ENCODE assay signal across 22 cellular contexts in genomic region chr11:13310443-13310842, GRCh38.
"Had no signal": no experiment of that assay in that cellular context is flagged by ENCODE, and none has a peak within 500 bp of the region (broad histone marks: within the 10 kb centered on the region; RNA-seq: fewer than 3 reads in every experiment).

No MANE protein-coding gene starts in this region.

- ATAC-seq: activated CD4-positive, CD25-positive, alpha-beta regulatory T cell treated with anti-CD3 and anti-CD28 coated beads, Interleukin-2, amount 50 U/mL, for 24 hours; naive thymus-derived CD4-positive, alpha-beta T cell; right cardiac atrium; stimulated activated naive CD8-positive, alpha-beta T cell treated with anti-CD3 and anti-CD28 coated beads, Interleukin-15, Interleukin-2, amounts not matched to agents 100 U/mL and 50 U/mL, for 24 hours had no signal

- H3K36me3 Mint-ChIP-seq: neural progenitor cell had no signal

- H3K27ac Mint-ChIP-seq: activated naive CD4-positive, alpha-beta T cell treated with anti-CD3 and anti-CD28 coated beads, Interleukin-2, amount 10 ng/mL, durations not matched to agents 7 days and 5 days; dendritic cell treated with granulocyte-macrophage colony-stimulating factor and Interleukin-4, amounts not matched to agents 40 ng/mL and 50 ng/mL, for 4 days; endodermal cell; neural progenitor cell; T-helper 1 cell treated with Interleukin-12 subunit alpha and Interleukin-12 subunit beta and Interleukin-4 antibody, amounts not matched to agents 30 μg/mL and 1 μg/mL, for 36 hours had no signal

- H3K9me3 Mint-ChIP-seq: activated naive CD4-positive, alpha-beta T cell treated with anti-CD3 and anti-CD28 coated beads, Interleukin-2, amount 10 ng/mL, durations not matched to agents 7 days and 5 days; dendritic cell treated with granulocyte-macrophage colony-stimulating factor and Interleukin-4, amounts not matched to agents 40 ng/mL and 50 ng/mL, for 4 days; endodermal cell; naive thymus-derived CD4-positive, alpha-beta T cell; neural progenitor cell; T-helper 1 cell treated with Interleukin-12 subunit alpha and Interleukin-12 subunit beta and Interleukin-4 antibody, amounts not matched to agents 30 μg/mL and 1 μg/mL, for 36 hours had no signal

- H3K27me3 Mint-ChIP-seq: activated naive CD4-positive, alpha-beta T cell treated with anti-CD3 and anti-CD28 coated beads, Interleukin-2, amount 10 ng/mL, durations not matched to agents 7 days and 5 days; dendritic cell treated with granulocyte-macrophage colony-stimulating factor and Interleukin-4, amounts not matched to agents 40 ng/mL and 50 ng/mL, for 4 days; naive thymus-derived CD4-positive, alpha-beta T cell had no signal

- DNase-seq: activated CD4-positive, alpha-beta T cell treated with anti-CD3 and anti-CD28 coated beads for 48 hours; activated CD4-positive, alpha-beta T cell treated with anti-CD3 and anti-CD28 coated beads, Interleukin-2, amount 50 U/mL, for 48 hours; activated CD8-positive, alpha-beta memory T cell treated with anti-CD3 and anti-CD28 coated beads for 24 hours; activated effector memory CD4-positive, alpha-beta T cell treated with anti-CD3 and anti-CD28 coated beads, Interleukin-2, amount 50 U/mL, for 16 hours; activated naive CD4-positive, alpha-beta T cell treated with anti-CD3 and anti-CD28 coated beads, Interleukin-2, amount 10 ng/mL, durations not matched to agents 7 days and 5 days; central memory CD4-positive, alpha-beta T cell; endodermal cell; islet precursor cell; left ventricle myocardium inferior; naive thymus-derived CD4-positive, alpha-beta T cell; occipital lobe; right cardiac atrium; spleen; stimulated activated naive CD8-positive, alpha-beta T cell treated with anti-CD3 and anti-CD28 coated beads, Interleukin-15, Interleukin-2, amounts not matched to agents 100 U/mL and 50 U/mL, for 24 hours; T1000; testis; transverse colon; WERI-Rb-1 had no signal

- H3K4me3 Mint-ChIP-seq: activated naive CD4-positive, alpha-beta T cell treated with anti-CD3 and anti-CD28 coated beads, Interleukin-2, amount 10 ng/mL, durations not matched to agents 7 days and 5 days; dendritic cell treated with granulocyte-macrophage colony-stimulating factor and Interleukin-4, amounts not matched to agents 40 ng/mL and 50 ng/mL, for 4 days; endodermal cell; neural progenitor cell; T-helper 1 cell treated with Interleukin-12 subunit alpha and Interleukin-12 subunit beta and Interleukin-4 antibody, amounts not matched to agents 30 μg/mL and 1 μg/mL, for 36 hours had no signal
